9 cellular contexts compared by ENCODE assay signal in genomic region chr17:6752068-6752909, GRCh38. TPM values are rescaled to one million over a fixed set of nuclear protein-coding genes. Genes with fewer than 3 reads are reported as not detected.
DNase-seq lines count a peak whose midpoint lies in the region; ATAC-seq and TF ChIP-seq lines count a peak whose summit lies in the region.
"Had no signal": no experiment of that assay in that cellular context is flagged by ENCODE, and none has a peak within 500 bp of the region (broad histone marks: within the 10 kb centered on the region; RNA-seq: fewer than 3 reads in every experiment).

No MANE protein-coding gene starts in this region.

- H3K27me3 ChIP-seq in Caco-2 (replicated peaks; ENCODE audit: control insufficient read depth, insufficient read depth, low read length) (no peaks in the 10 kb centered on the region), PC-9 (ENCODE audit: insufficient read depth, low read depth) (no peaks in the 10 kb centered on the region), mesendoderm (ENCODE audit: insufficient read depth, low read length, poor library complexity) (no peaks in the 10 kb centered on the region)

- H3K4me3 Mint-ChIP-seq in Caco-2 (ENCODE audit: unreplicated experiment): no peak overlapping the region
- no peak overlapping the region for H3K4me3 Mint-ChIP-seq in dendritic cell treated with granulocyte-macrophage colony-stimulating factor and Interleukin-4, amounts not matched to agents 40 ng/mL and 50 ng/mL, for 4 days

- TF ChIP-seq CTCF in Caco-2 (IDR thresholded peaks at IDR 0.05; ENCODE audit: insufficient read depth in 1 of 2, low read depth in 1 of 2, low read length in 1 of 2, severe bottlenecking in 1 of 2, unreplicated experiment in 1 of 2) (no peak), PC-9 (conservative IDR thresholded peaks at IDR 0.05) (no peak), GM10248 (IDR thresholded peaks at IDR 0.05; ENCODE audit: control extremely low read depth, extremely low read depth, low read depth, missing control alignments) (no peak)

- ATAC-seq in GM19463 (IDR thresholded peaks at IDR 0.05; ENCODE audit: unreplicated experiment): no peak

- H3K4me1 ChIP-seq in Caco-2: no peaks in the 10 kb centered on the region
- peaks cover 22% of the 10 kb centered on the region for H3K4me1 ChIP-seq in PC-9 (replicated peaks; ENCODE audit: insufficient read depth)
- peaks cover 2% of the 10 kb centered on the region for H3K4me1 ChIP-seq in mesendoderm (ENCODE audit: control insufficient read depth, low read depth, low read length)

- no TSS peak for BruUV-seq in Caco-2 (replicated peaks; lab: Mats Ljungman, UMichigan)
- TSS peak; percentile 94 for BruUV-seq in PC-9 (replicated peaks; lab: Mats Ljungman, UMichigan)

- no peaks in the 10 kb centered on the region for H3K36me3 Mint-ChIP-seq in Caco-2 (ENCODE audit: insufficient read depth, unreplicated experiment)
- peaks cover 16% of the 10 kb centered on the region for H3K36me3 Mint-ChIP-seq in dendritic cell treated with granulocyte-macrophage colony-stimulating factor and Interleukin-4, amounts not matched to agents 40 ng/mL and 50 ng/mL, for 4 days (ENCODE audit: low read depth)

- H3F3A ChIP-seq in PC-9 (ENCODE audit: insufficient read depth, low read depth): peaks cover 21% of the 10 kb centered on the region

- POLR2A ChIA-PET in Caco-2 (lab: Charles Lee): no interaction called here
- POLR2A ChIA-PET in PC-9 (lab: Charles Lee; ENCODE audit: unreplicated experiment): interaction anchor here (0.7 kb wide), 2 partner anchors 117 to 272 kb away, joined by 4 to 6 read pairs; no protein-coding TSS in a partner anchor
- POLR2A ChIA-PET in GM10248 (lab: Yijun Ruan, JAX): no interaction called here

- CTCF ChIA-PET in Caco-2 (lab: Charles Lee) (no interaction called here), PC-9 (lab: Charles Lee) (interaction anchor here (0.5 to 0.7 kb wide), 4 partner anchors 37 to 1271 kb away, joined by 3 to 4 read pairs (median 3); no protein-coding TSS in a partner anchor), GM10248 (lab: Yijun Ruan, JAX) (no interaction called here)

- no peak overlapping the region for H3K23ac ChIP-seq in mesendoderm (ENCODE audit: low read length)

- no peaks in the 10 kb centered on the region for H3K27me3 Mint-ChIP-seq in Caco-2 (ENCODE audit: insufficient read depth, unreplicated experiment)
- no peaks in the 10 kb centered on the region for H3K27me3 Mint-ChIP-seq in dendritic cell treated with granulocyte-macrophage colony-stimulating factor and Interleukin-4, amounts not matched to agents 40 ng/mL and 50 ng/mL, for 4 days

- no CpG with 5 or more reads among the region's 7 CpGs for WGBS in mesendoderm (ENCODE audit: extremely low coverage, insufficient coverage, low lambda C conversion rate)

- H3K27ac ChIP-seq in PC-9 (peak overlapping the region; percentile 94), mesendoderm (ENCODE audit: low read depth, low read length) (no peak overlapping the region)

- H3K4ac ChIP-seq in mesendoderm (ENCODE audit: low read depth, low read length): no peak overlapping the region

- no peaks in the 10 kb centered on the region for H3K79me2 ChIP-seq in PC-9 (ENCODE audit: low read depth)
- no peaks in the 10 kb centered on the region for H3K79me2 ChIP-seq in mesendoderm (ENCODE audit: control insufficient read depth, insufficient read depth, low read length)

- peak overlapping the region; percentile 49 for H3K56ac ChIP-seq in mesendoderm (ENCODE audit: low read length)

- H3K27ac Mint-ChIP-seq in Caco-2 (ENCODE audit: unreplicated experiment): peak overlapping the region; percentile 24
- H3K27ac Mint-ChIP-seq in dendritic cell treated with granulocyte-macrophage colony-stimulating factor and Interleukin-4, amounts not matched to agents 40 ng/mL and 50 ng/mL, for 4 days: peak overlapping the region; percentile 85

- no peak overlapping the region for H2BK5ac ChIP-seq in mesendoderm (ENCODE audit: low read length)

- no peaks in the 10 kb centered on the region for H3K9me3 ChIP-seq in Caco-2
- H3K9me3 ChIP-seq in PC-9 (ENCODE audit: insufficient read depth, low read depth): no peaks in the 10 kb centered on the region

- DNase-seq in Caco-2: no peak
- DNase-seq in PC-9: peak; percentile 32 to 46
- peak; percentile 36 for DNase-seq in mesendoderm
- DNase-seq in ureter (ENCODE audit: low spot score): peak; percentile 48
- no peak for DNase-seq in NAMALWA (ENCODE audit: low spot score)
- no peak for DNase-seq in GM10248 (ENCODE audit: extremely low spot score)

- no peaks in the 10 kb centered on the region for H3K4me1 Mint-ChIP-seq in Caco-2 (ENCODE audit: low read depth, unreplicated experiment)
- H3K4me1 Mint-ChIP-seq in dendritic cell treated with granulocyte-macrophage colony-stimulating factor and Interleukin-4, amounts not matched to agents 40 ng/mL and 50 ng/mL, for 4 days (ENCODE audit: low read depth): peaks cover 47% of the 10 kb centered on the region

- no peak overlapping the region for H4K5ac ChIP-seq in mesendoderm (ENCODE audit: low read length)

- no peak overlapping the region for H2BK120ac ChIP-seq in mesendoderm (ENCODE audit: low read depth, low read length)

- H2BK15ac ChIP-seq in mesendoderm (replicated peaks; ENCODE audit: low read depth): no peak overlapping the region

- H3K9me2 ChIP-seq in PC-9 (ENCODE audit: insufficient read depth): no peaks in the 10 kb centered on the region

- H4K20me1 ChIP-seq in PC-9 (ENCODE audit: insufficient read depth): no peaks in the 10 kb centered on the region

- H3K9me3 Mint-ChIP-seq in Caco-2 (ENCODE audit: unreplicated experiment): no peaks in the 10 kb centered on the region
- H3K9me3 Mint-ChIP-seq in dendritic cell treated with granulocyte-macrophage colony-stimulating factor and Interleukin-4, amounts not matched to agents 40 ng/mL and 50 ng/mL, for 4 days: no peaks in the 10 kb centered on the region

- no peak overlapping the region for H3K4me3 ChIP-seq in Caco-2 (ENCODE audit: low read depth, low read length)
- H3K4me3 ChIP-seq in PC-9: peak overlapping the region; percentile 10; the same call in 1 of the 2 replicates
- H3K4me3 ChIP-seq in mesendoderm (ENCODE audit: low read length): no peak overlapping the region

- no peak overlapping the region for H2AK5ac ChIP-seq in mesendoderm (ENCODE audit: low read length)

- H3K18ac ChIP-seq in mesendoderm (ENCODE audit: low read length): no peak overlapping the region

- no peak overlapping the region for H3K9ac ChIP-seq in mesendoderm (ENCODE audit: low read length)

- H3K36me3 ChIP-seq in Caco-2 (ENCODE audit: control insufficient read depth, insufficient read depth, low read length) (no peaks in the 10 kb centered on the region), PC-9 (ENCODE audit: low read depth) (no peaks in the 10 kb centered on the region), mesendoderm (ENCODE audit: control insufficient read depth, insufficient read depth, low read length) (no peaks in the 10 kb centered on the region)

- intact Hi-C loops in Caco-2 (cut with micrococcal nuclease; ENCODE audit: unreplicated experiment): no loop called here
- intact Hi-C loops in PC-9 (cut with micrococcal nuclease; ENCODE audit: unreplicated experiment): loop anchor here (2.0 to 5.0 kb wide), 3 partner anchors 75 to 160 kb away; no protein-coding TSS in a partner anchor
- intact Hi-C loops in dendritic cell treated with granulocyte-macrophage colony-stimulating factor and Interleukin-4, amounts not matched to agents 40 ng/mL and 50 ng/mL, for 4 days (cut with micrococcal nuclease): loop anchor here (10.0 kb wide), 1 partner anchor 87 kb away; no protein-coding TSS in a partner anchor

- H4K8ac ChIP-seq in mesendoderm (ENCODE audit: low read depth, low read length): no peak overlapping the region

- peak overlapping the region; percentile 72 for H2AFZ ChIP-seq in PC-9

- H3K4me2 ChIP-seq in PC-9 (peak overlapping the region; percentile 45), mesendoderm (ENCODE audit: low read length) (no peak overlapping the region)

- H3K79me1 ChIP-seq in mesendoderm (ENCODE audit: low read length): no peaks in the 10 kb centered on the region

RNA-seq across cellular contexts. Expression of gene XAF1, which starts 3.6 kb away (rescaled TPM):
- total RNA-seq in Caco-2 (2022) (0.25 TPM in 1 of 2 replicates, not detected in the other), PC-9 (2021) (20.8 and 27.6 TPM in 2 replicates), ureter (55.0 TPM)
- polyA plus RNA-seq in mesendoderm (2013, experiment 1 of 2): 0.04 TPM
- polyA plus RNA-seq in mesendoderm (2013, experiment 2 of 2): 0.08 TPM

RNA-seq across cellular contexts. Expression of gene FBXO39, which starts 23.7 kb away (rescaled TPM):
- total RNA-seq in Caco-2 (2022) (not detected in 2 replicates), PC-9 (2021) (not detected in 2 replicates), ureter (0.23 TPM)
- polyA plus RNA-seq in mesendoderm (2013, experiment 1 of 2): not detected
- polyA plus RNA-seq in mesendoderm (2013, experiment 2 of 2): not detected

RNA-seq across cellular contexts. Expression of gene SLC13A5, which starts 39.1 kb away (rescaled TPM):
- total RNA-seq in Caco-2 (2022): 0.11 TPM in 1 of 2 replicates, not detected in the other
- 0.92 and 2.0 TPM in 2 replicates for total RNA-seq in PC-9 (2021)
- polyA plus RNA-seq in mesendoderm (2013, experiment 1 of 2): 0.35 TPM
- 0.25 TPM for polyA plus RNA-seq in mesendoderm (2013, experiment 2 of 2)
- total RNA-seq in ureter: not detected
- total RNA-seq: lower leg skin had no signal

Comparison
In these comparisons a context has a peak if more than half of its experiments do, and no peak if none do; other contexts are left out.
1. DNase-seq: peak in PC-9 (2 of 2), mesendoderm (single experiment) and ureter (single experiment); none in Caco-2 (0 of 2), NAMALWA (single experiment) and GM10248 (single experiment).
2. RNA of gene XAF1, which starts 3.6 kb away (total RNA-seq): 55.0 TPM in ureter (single experiment) and 20.8 to 27.6 TPM in PC-9; 0.25 TPM in Caco-2; every median in the first group is over 10 times any median in the second.